ENCODE assay signal across 1 cellular context in the genomic region with DNA sequence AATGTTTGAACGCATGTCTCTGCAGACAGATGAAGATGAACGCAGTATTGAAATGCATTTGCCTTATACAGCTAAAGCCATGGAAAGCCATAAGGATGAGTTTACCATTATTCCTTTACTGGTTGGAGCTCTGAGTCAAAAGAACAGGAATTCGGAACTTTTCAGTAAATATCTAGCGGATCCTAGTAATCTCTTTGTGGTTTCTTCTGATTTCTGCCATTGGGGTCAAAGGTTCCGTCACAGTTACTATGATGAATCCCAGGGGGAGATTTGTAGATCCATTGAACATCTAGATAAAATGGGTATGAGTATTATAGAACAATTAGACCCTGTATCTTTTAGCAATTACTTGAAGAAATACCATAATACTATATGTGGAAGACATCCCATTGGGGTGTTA.
TF ChIP-seq lines count a peak whose summit lies in the region.

No MANE protein-coding gene starts in this region.

TF ChIP-seq in K562, 482 proteins besides CTCF, POLR2A, EP300 and RAD21:
- peak; percentile 55 to 60; a peak in 3 of 4 replicates for TF ChIP-seq KDM1A (IDR thresholded peaks at IDR 0.05)
